19 cellular contexts compared by ENCODE assay signal in genomic region chr2:204468689-204469429, GRCh38.
DNase-seq lines count a peak whose midpoint lies in the region; ATAC-seq and TF ChIP-seq lines count a peak whose summit lies in the region.
"Had no signal": no experiment of that assay in that cellular context is flagged by ENCODE, and none has a peak within 500 bp of the region (broad histone marks: within the 10 kb centered on the region; RNA-seq: fewer than 3 reads in every experiment).

No MANE protein-coding gene starts in this region.

- H3K4me2 ChIP-seq in PC-3 (ENCODE audit: low read length) (peak overlapping the region; percentile 11), fibroblast of lung (ENCODE audit: extremely low read depth, insufficient read depth, low read length) (peak overlapping the region; percentile 81)

- CTCF ChIA-PET in PC-3 (lab: Charles Lee), result no interaction called here

- H4K20me1 ChIP-seq in PC-3 (ENCODE audit: low read length) (no peaks in the 10 kb centered on the region), fibroblast of lung (ENCODE audit: control insufficient read depth, extremely low read depth, insufficient read depth, low read length) (no peaks in the 10 kb centered on the region)

- POLR2A ChIA-PET in PC-3 (lab: Charles Lee; ENCODE audit: unreplicated experiment), result no interaction called here

- H3K4me3 Mint-ChIP-seq in activated T-cell treated with anti-CD3 and anti-CD28 coated beads, Interleukin-2, amount 50 U/mL, for 4 hours, result no peak overlapping the region

- no peak overlapping the region for H3K4me3 ChIP-seq in PC-3 (ENCODE audit: low read length)
- peak overlapping the region in 2 of 4 experiments; percentile 5 to 6 for H3K4me3 ChIP-seq in fibroblast of lung (replicated peaks in 1 of 4; ENCODE audit: control extremely low read depth in 1 of 4, insufficient read depth in 1 of 4, low read depth in 3 of 4, low read length in 4 of 4)
- H3K4me3 ChIP-seq in retinal pigment epithelial cell (ENCODE audit: low read length), result no peak overlapping the region
- H3K4me3 ChIP-seq: GM12878 had no signal

- H3K27me3 ChIP-seq in PC-3 (ENCODE audit: low read length) (no peaks in the 10 kb centered on the region), fibroblast of lung (ENCODE audit: control insufficient read depth, insufficient read depth, low read length) (no peaks in the 10 kb centered on the region)

- H3K36me3 ChIP-seq in PC-3 (ENCODE audit: low read depth, low read length), result no peaks in the 10 kb centered on the region
- no peaks in the 10 kb centered on the region for H3K36me3 ChIP-seq in fibroblast of lung (ENCODE audit: control insufficient read depth, insufficient read depth, low read length)

- peak; percentile 79 for ATAC-seq in PC-3
- ATAC-seq in HG02840 (IDR thresholded peaks at IDR 0.05; ENCODE audit: low FRiP score, unreplicated experiment), result no peak
- no peak for ATAC-seq in activated T-cell treated with anti-CD3 and anti-CD28 coated beads, Interleukin-2, amount 50 U/mL, for 4 hours
- ATAC-seq: GM12878, HCT116 had no signal

- no peaks in the 10 kb centered on the region for H3F3A ChIP-seq in PC-3 (ENCODE audit: low read length, unreplicated experiment)

- TF ChIP-seq CTCF in PC-3 (conservative IDR thresholded peaks at IDR 0.05; ENCODE audit: low read depth, low read length) (no peak), fibroblast of lung (conservative IDR thresholded peaks at IDR 0.05 in 1 of 2, IDR thresholded peaks at IDR 0.05 in 1 of 2; ENCODE audit: low read depth in 1 of 2, low read length in 2 of 2) (no peak), retinal pigment epithelial cell (conservative IDR thresholded peaks at IDR 0.05; ENCODE audit: low read depth, low read length) (no peak)

- peak; percentile 98 for DNase-seq in GM04503 (ENCODE audit: low read depth)
- DNase-seq in PC-3, result peak; percentile 81
- peak; percentile 88 to 94 for DNase-seq in fibroblast of lung (ENCODE audit: low read depth in 2 of 2)
- peak; percentile 95 for DNase-seq in retinal pigment epithelial cell (ENCODE audit: low read depth)
- no peak for DNase-seq in caudate nucleus (lab: John Stamatoyannopoulos, UW)
- no peak for DNase-seq in stimulated activated CD4-positive, alpha-beta T cell treated with anti-CD3 and anti-CD28 coated beads, Interleukin-2, amount 100 ng/mL, for 24 hours
- no peak for DNase-seq in activated T-cell treated with anti-CD3 and anti-CD28 coated beads, Interleukin-2, amount 50 U/mL, for 4 hours
- DNase-seq: activated CD4-positive, alpha-beta T cell treated with anti-CD3 and anti-CD28 coated beads, Interleukin-2, amount 50 U/mL, for 1 hour; Calu3; cortex of kidney; glutamatergic neuron; NCI-H1694; NK-92 treated with Interleukin-12 subunit alpha and Interleukin-12 subunit beta, amount 100 ng/mL, for 24 hours; stimulated activated CD4-positive, alpha-beta T cell treated with anti-CD3 and anti-CD28 coated beads, Interleukin-4, amount 100 ng/mL, for 4 hours; T-helper 2 cell had no signal

- H3K27ac ChIP-seq in PC-3 (ENCODE audit: low read length) (peak overlapping the region; percentile 36), fibroblast of lung (ENCODE audit: insufficient read depth, low read length) (peak overlapping the region; percentile 74), caudate nucleus (ENCODE audit: low read depth, low read length) (no peak overlapping the region)

- no TSS peak for BruUV-seq in PC-3 (replicated peaks; lab: Mats Ljungman, UMichigan)

- H3K9me3 ChIP-seq in PC-3 (ENCODE audit: low read length) (no peaks in the 10 kb centered on the region), fibroblast of lung (ENCODE audit: control insufficient read depth, insufficient read depth, low read depth, low read length) (no peaks in the 10 kb centered on the region)

- no peaks in the 10 kb centered on the region for H3K79me2 ChIP-seq in PC-3 (ENCODE audit: low read length)
- H3K79me2 ChIP-seq in fibroblast of lung (ENCODE audit: control insufficient read depth, insufficient read depth, low read length), result no peaks in the 10 kb centered on the region

- H3K9me2 ChIP-seq in PC-3 (replicated peaks; ENCODE audit: low read length), result no peaks in the 10 kb centered on the region

- no peaks in the 10 kb centered on the region for H3K36me3 Mint-ChIP-seq in activated T-cell treated with anti-CD3 and anti-CD28 coated beads, Interleukin-2, amount 50 U/mL, for 4 hours (ENCODE audit: insufficient read depth)
- H3K36me3 Mint-ChIP-seq: IgD-negative memory B cell had no signal

- H3K9ac ChIP-seq in PC-3 (ENCODE audit: low read length) (no peak overlapping the region), fibroblast of lung (ENCODE audit: insufficient read depth, low read length) (no peak overlapping the region)

- H3K4me1 ChIP-seq in PC-3 (ENCODE audit: insufficient read depth, low read length) (peaks cover 16% of the 10 kb centered on the region), fibroblast of lung (ENCODE audit: control insufficient read depth, extremely low read depth, insufficient read depth, low read length) (peaks cover 5% of the 10 kb centered on the region)

- intact Hi-C loops in PC-3 (cut with micrococcal nuclease), result no loop called here

- no peaks in the 10 kb centered on the region for H3K9me3 Mint-ChIP-seq in activated T-cell treated with anti-CD3 and anti-CD28 coated beads, Interleukin-2, amount 50 U/mL, for 4 hours

- no peaks in the 10 kb centered on the region for H3K4me1 Mint-ChIP-seq in activated T-cell treated with anti-CD3 and anti-CD28 coated beads, Interleukin-2, amount 50 U/mL, for 4 hours (ENCODE audit: low read depth)
- H3K4me1 Mint-ChIP-seq: IgD-negative memory B cell had no signal

- H2AFZ ChIP-seq in PC-3 (ENCODE audit: low read length) (peak overlapping the region; percentile 7; the same call in 1 of the 2 replicates), fibroblast of lung (ENCODE audit: low read length) (no peak overlapping the region)

- H3K27me3 Mint-ChIP-seq in activated T-cell treated with anti-CD3 and anti-CD28 coated beads, Interleukin-2, amount 50 U/mL, for 4 hours (ENCODE audit: low read depth), result peaks cover 3% of the 10 kb centered on the region
- H3K27me3 Mint-ChIP-seq: IgD-negative memory B cell had no signal

Comparison
In these comparisons a context has a peak if more than half of its experiments do, and no peak if none do; other contexts are left out.
1. DNase-seq: peak in GM04503 (single experiment), PC-3 (single experiment), fibroblast of lung (2 of 2) and retinal pigment epithelial cell (single experiment); none in caudate nucleus (0 of 61), stimulated activated CD4-positive, alpha-beta T cell treated with anti-CD3 and anti-CD28 coated beads, Interleukin-2, amount 100 ng/mL, for 24 hours (0 of 2) and activated T-cell treated with anti-CD3 and anti-CD28 coated beads, Interleukin-2, amount 50 U/mL, for 4 hours (single experiment).